In genomic region chr15:23069496-23070166, GRCh38 we compare ENCODE assay signal across 14 cellular contexts. TPM values are rescaled to one million over a fixed set of nuclear protein-coding genes. Genes with fewer than 3 reads are reported as not detected.
DNase-seq lines count a peak whose midpoint lies in the region; ATAC-seq and TF ChIP-seq lines count a peak whose summit lies in the region.
"Had no signal": no experiment of that assay in that cellular context is flagged by ENCODE, and none has a peak within 500 bp of the region (broad histone marks: within the 10 kb centered on the region; RNA-seq: fewer than 3 reads in every experiment).

No MANE protein-coding gene starts in this region.

- H3K27me3 ChIP-seq in GM23338 (ENCODE audit: insufficient read depth), result no peaks in the 10 kb centered on the region
- peaks cover 13% of the 10 kb centered on the region for H3K27me3 ChIP-seq in PC-3 (ENCODE audit: low read length)

- no peaks in the 10 kb centered on the region for H3K9me3 ChIP-seq in PC-3 (ENCODE audit: low read length)
- peaks cover 5% of the 10 kb centered on the region for H3K9me3 ChIP-seq in mucosa of descending colon

- no peaks in the 10 kb centered on the region for H4K20me1 ChIP-seq in GM23338 (replicated peaks; ENCODE audit: insufficient read depth)
- no peaks in the 10 kb centered on the region for H4K20me1 ChIP-seq in PC-3 (ENCODE audit: low read length)

- H3K79me2 ChIP-seq in GM23338 (replicated peaks; ENCODE audit: insufficient read depth), result no peaks in the 10 kb centered on the region
- H3K79me2 ChIP-seq in PC-3 (ENCODE audit: low read length), result no peaks in the 10 kb centered on the region
- H3K79me2 ChIP-seq: parathyroid adenoma had no signal

- intact Hi-C loops in PC-3 (cut with micrococcal nuclease) (loop anchor here (10.0 kb wide), 2 partner anchors 175 to 395 kb away; no protein-coding TSS in a partner anchor), mucosa of descending colon (cut with DNase I, micrococcal nuclease) (no loop called here)

- no peak overlapping the region for H3K9ac ChIP-seq in PC-3 (ENCODE audit: low read length)
- H3K9ac ChIP-seq: parathyroid adenoma had no signal

- peaks cover 9% of the 10 kb centered on the region; the same call in 2 of the 3 replicates for H3K4me1 Mint-ChIP-seq in GM23338
- H3K4me1 Mint-ChIP-seq: stimulated activated memory B cell treated with anti-CD40 and anti-IgM and Interleukin-4, amounts not matched to agents 10 μg/mL and 1 μg/mL and 100 μg/mL, for 72 hours had no signal

- no peak overlapping the region for H3K4me2 ChIP-seq in GM23338
- H3K4me2 ChIP-seq in PC-3 (ENCODE audit: low read length), result no peak overlapping the region

- no TSS peak for BruUV-seq in PC-3 (replicated peaks; lab: Mats Ljungman, UMichigan)

- H2AFZ ChIP-seq in GM23338, result no peak overlapping the region
- H2AFZ ChIP-seq in PC-3 (ENCODE audit: low read length), result no peak overlapping the region
- H2AFZ ChIP-seq: parathyroid adenoma had no signal

- no peak overlapping the region for H3K27ac ChIP-seq in GM23338 (ENCODE audit: low read depth)
- H3K27ac ChIP-seq in PC-3 (ENCODE audit: low read length), result no peak overlapping the region
- H3K27ac ChIP-seq: parathyroid adenoma had no signal

- no peaks in the 10 kb centered on the region for H3F3A ChIP-seq in GM23338 (replicated peaks; ENCODE audit: low read depth)
- H3F3A ChIP-seq in PC-3 (ENCODE audit: low read length, unreplicated experiment), result no peaks in the 10 kb centered on the region

- TF ChIP-seq CTCF in GM23338 (conservative IDR thresholded peaks at IDR 0.05; ENCODE audit: low read depth in 2 of 2) (peak; percentile 25 to 45), PC-3 (conservative IDR thresholded peaks at IDR 0.05; ENCODE audit: low read depth, low read length) (peak; percentile 42; the same call in 1 of the 2 replicates), choroid plexus epithelial cell (conservative IDR thresholded peaks at IDR 0.05; ENCODE audit: low read depth, low read length) (peak; percentile 7), mucosa of descending colon (IDR thresholded peaks at IDR 0.05) (no peak)

- peaks cover 2% of the 10 kb centered on the region for H3K27me3 Mint-ChIP-seq in GM23338 (ENCODE audit: insufficient read depth, low read depth, poor library complexity)

- H3K4me3 Mint-ChIP-seq in GM23338, result no peak overlapping the region
- H3K4me3 Mint-ChIP-seq: stimulated activated memory B cell treated with anti-CD40 and anti-IgM and Interleukin-4, amounts not matched to agents 10 μg/mL and 1 μg/mL and 100 μg/mL, for 72 hours had no signal

- no peaks in the 10 kb centered on the region for H3K9me2 ChIP-seq in GM23338 (ENCODE audit: insufficient read depth)
- no peaks in the 10 kb centered on the region for H3K9me2 ChIP-seq in PC-3 (replicated peaks; ENCODE audit: low read length)

- no peaks in the 10 kb centered on the region for H3K36me3 ChIP-seq in GM23338 (ENCODE audit: insufficient read depth)
- no peaks in the 10 kb centered on the region for H3K36me3 ChIP-seq in PC-3 (ENCODE audit: low read depth, low read length)
- H3K36me3 ChIP-seq in mucosa of descending colon (ENCODE audit: low read depth), result no peaks in the 10 kb centered on the region

- H3K36me3 Mint-ChIP-seq in GM23338 (ENCODE audit: low read depth), result 0 out of 3 replicates have a peak, but pooled peaks cover 3% of the 10 kb centered on the region
- H3K36me3 Mint-ChIP-seq: stimulated activated memory B cell treated with anti-CD40 and anti-IgM and Interleukin-4, amounts not matched to agents 10 μg/mL and 1 μg/mL and 100 μg/mL, for 72 hours had no signal

- ATAC-seq in GM23338, result peak; percentile 82
- ATAC-seq in PC-3, result 0 out of 2 replicates have a peak, but pooled peaks have one; percentile 44
- ATAC-seq in mucosa of descending colon, result no peak
- ATAC-seq: stimulated activated memory B cell treated with anti-CD40 and anti-IgM and Interleukin-4, amounts not matched to agents 10 μg/mL and 1 μg/mL and 100 μg/mL, for 72 hours had no signal

- H3K4me3 ChIP-seq in GM23338 (no peak overlapping the region), PC-3 (ENCODE audit: low read length) (no peak overlapping the region), choroid plexus epithelial cell (ENCODE audit: low read depth, low read length) (no peak overlapping the region), mucosa of descending colon (no peak overlapping the region)

- H3K4me1 ChIP-seq in GM23338 (ENCODE audit: insufficient read depth) (no peaks in the 10 kb centered on the region), PC-3 (ENCODE audit: insufficient read depth, low read length) (no peaks in the 10 kb centered on the region), mucosa of descending colon (ENCODE audit: low read depth) (no peaks in the 10 kb centered on the region)
- H3K4me1 ChIP-seq: parathyroid adenoma had no signal

- CTCF ChIA-PET in PC-3 (lab: Charles Lee), result no interaction called here

- H3K27ac Mint-ChIP-seq in GM23338, result no peak overlapping the region
- H3K27ac Mint-ChIP-seq: stimulated activated memory B cell treated with anti-CD40 and anti-IgM and Interleukin-4, amounts not matched to agents 10 μg/mL and 1 μg/mL and 100 μg/mL, for 72 hours had no signal

- DNase-seq in A172 (ENCODE audit: low spot score) (peak; percentile 74), GM23338 (ENCODE audit: low spot score) (peak; percentile 60), PC-3 (peak; percentile 42), choroid plexus epithelial cell (ENCODE audit: low read depth) (no peak), CD1c-positive myeloid dendritic cell (ENCODE audit: extremely low spot score) (no peak), mucosa of descending colon (no peak), NCI-H1092 (lab: John Stamatoyannopoulos, UW) (no peak)
- DNase-seq in activated effector memory CD4-positive, alpha-beta T cell treated with Interleukin-2 at 50 U/mL for 16 hours, result no peak
- DNase-seq: activated CD4-positive, alpha-beta T cell treated with anti-CD3 and anti-CD28 coated beads, Interleukin-2, amount 50 U/mL, for 4 hours; NCI-H1105 treated with DMSO at 0.1 percent for 48 hours; NCI-H524; stimulated activated CD4-positive, alpha-beta T cell treated with anti-CD3 and anti-CD28 coated beads, Interleukin-2, amount 100 ng/mL, for 24 hours had no signal

- POLR2A ChIA-PET in PC-3 (lab: Charles Lee; ENCODE audit: unreplicated experiment), result no interaction called here

- peaks cover 9% of the 10 kb centered on the region for H3K9me3 Mint-ChIP-seq in GM23338
- H3K9me3 Mint-ChIP-seq: stimulated activated memory B cell treated with anti-CD40 and anti-IgM and Interleukin-4, amounts not matched to agents 10 μg/mL and 1 μg/mL and 100 μg/mL, for 72 hours had no signal

TF ChIP-seq in GM23338, 12 proteins besides CTCF, POLR2A, EP300 and RAD21:
- no peak for TF ChIP-seq REST (IDR thresholded peaks at IDR 0.05; ENCODE audit: unreplicated experiment)
- no peak for TF ChIP-seq NANOG (IDR thresholded peaks at IDR 0.05; ENCODE audit: borderline replicate concordance)

RNA-seq across cellular contexts. Expression of gene TUBGCP5, which starts 30.3 kb away (rescaled TPM):
- total RNA-seq in A172 (2014; rRNA removed; shearing (Covaris generic)), result 25.3 and 27.9 TPM in 2 replicates
- 12.8 and 21.7 TPM in 2 replicates for total RNA-seq in GM23338 (2014; rRNA removed; shearing (Covaris generic))
- 7.7 and 12.0 TPM in 2 replicates for polyA plus RNA-seq in GM23338 (2016; fragmentation: Nextera tagmentation; extraction: Ambion mirVana)
- total RNA-seq in PC-3 (2014; rRNA removed), result 33.4 and 63.0 TPM in 2 replicates
- 10 to 100 TPM; 11.9 to 15.3 (median 13.8) TPM for total RNA-seq in mucosa of descending colon

Comparison
In these comparisons a context has a peak if more than half of its experiments do, and no peak if none do; other contexts are left out.
1. DNase-seq: peak in A172 (single experiment), GM23338 (single experiment) and PC-3 (single experiment); none in choroid plexus epithelial cell (single experiment), CD1c-positive myeloid dendritic cell (single experiment), mucosa of descending colon (0 of 3), NCI-H1092 (single experiment) and activated effector memory CD4-positive, alpha-beta T cell treated with Interleukin-2 at 50 U/mL for 16 hours (single experiment).